1 cellular context compared by ENCODE assay signal in the genomic region with DNA sequence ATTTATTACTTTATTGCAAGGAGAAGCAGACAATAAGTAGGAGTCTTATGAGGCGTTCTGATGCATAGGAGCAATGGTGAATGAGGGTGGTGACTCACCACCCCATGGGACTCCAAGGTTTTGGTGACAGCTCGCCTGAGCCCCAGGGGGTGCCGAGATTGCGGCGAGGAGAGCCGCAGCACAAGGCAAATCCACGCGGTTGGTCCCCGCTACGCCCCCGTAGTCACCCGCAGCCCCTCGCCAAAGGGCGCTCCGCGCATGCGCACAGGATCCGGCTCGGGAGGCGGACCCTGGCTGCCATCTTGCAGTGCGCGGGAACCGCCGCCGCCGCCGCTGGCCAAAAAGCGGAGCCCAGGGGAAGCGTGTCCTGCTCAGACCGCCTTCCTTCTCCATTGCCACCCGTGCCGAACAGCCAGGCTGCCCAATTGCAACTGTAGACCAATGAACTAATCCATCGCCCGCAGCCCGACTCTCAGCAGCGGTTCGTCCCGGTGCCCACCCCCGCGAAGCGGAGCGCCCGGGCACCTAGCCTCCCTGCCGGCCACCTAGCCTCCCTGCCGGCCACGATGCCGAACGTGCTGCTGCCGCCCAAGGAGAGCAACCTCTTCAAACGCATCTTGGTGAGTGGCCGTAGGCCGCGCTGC.
TF ChIP-seq lines count a peak whose summit lies in the region.

Gene NAA16 (plus strand): TSS at position 305 of the 644 bp plus-strand sequence. CDS start 262 bp downstream, at position 567.

TF ChIP-seq in HEK293, 187 proteins besides CTCF, POLR2A, EP300 and RAD21 (continued from another document and continues in another):
- TF ChIP-seq ZNF362 (tag by site-specific recombination; IDR thresholded peaks at IDR 0.05) (no peak), ZNF398 (tag by site-specific recombination; IDR thresholded peaks at IDR 0.05) (no peak), ZFP41 (tag by site-specific recombination; IDR thresholded peaks at IDR 0.05; ENCODE audit: borderline replicate concordance) (no peak), ZNF24 (tag by site-specific recombination; IDR thresholded peaks at IDR 0.05) (peak; percentile 89), ZNF530 (tag by site-specific recombination; IDR thresholded peaks at IDR 0.05; ENCODE audit: low read depth) (no peak), ZNF585B (tag by site-specific recombination; IDR thresholded peaks at IDR 0.05) (no peak), ZNF112 (tag by site-specific recombination; IDR thresholded peaks at IDR 0.05) (no peak), ZNF404 (tag by site-specific recombination; IDR thresholded peaks at IDR 0.05) (no peak), ZBTB21 (tag by site-specific recombination; IDR thresholded peaks at IDR 0.05) (peak; percentile 54; the same call in 1 of the 2 replicates), REPIN1 (tag by site-specific recombination; IDR thresholded peaks at IDR 0.05; ENCODE audit: low read depth) (no peak), ZBTB20 (tag by site-specific recombination; IDR thresholded peaks at IDR 0.05) (peak; percentile 60; the same call in 1 of the 2 replicates), ZNF292 (tag by site-specific recombination; IDR thresholded peaks at IDR 0.05; ENCODE audit: borderline replicate concordance, low read depth) (no peak), ZNF624 (tag by site-specific recombination; IDR thresholded peaks at IDR 0.05) (no peak), SP3 (tag by site-specific recombination; IDR thresholded peaks at IDR 0.05) (no peak; the same call in 1 of the 2 replicates), ZNF518A (tag by site-specific recombination; conservative IDR thresholded peaks at IDR 0.05; ENCODE audit: low read depth) (no peak), YY1 (tag by site-specific recombination; IDR thresholded peaks at IDR 0.05) (peak; percentile 83), ZBTB8A (tag by site-specific recombination; IDR thresholded peaks at IDR 0.05) (peak; percentile 90), WT1 (tag by site-specific recombination; IDR thresholded peaks at IDR 0.05) (peak; percentile 39; the same call in 1 of the 2 replicates), KLF1 (tag by site-specific recombination; IDR thresholded peaks at IDR 0.05) (no peak), ZNF777 (tag by site-specific recombination; IDR thresholded peaks at IDR 0.05; ENCODE audit: borderline replicate concordance) (no peak), ZNF707 (tag by site-specific recombination; IDR thresholded peaks at IDR 0.05) (no peak), ZNF121 (tag by site-specific recombination; IDR thresholded peaks at IDR 0.05) (0 out of 2 replicates have a peak, but pooled peaks have one; percentile 15), SALL2 (tag by site-specific recombination; IDR thresholded peaks at IDR 0.05; ENCODE audit: borderline replicate concordance) (no peak), ZNF704 (tag by site-specific recombination; IDR thresholded peaks at IDR 0.05) (no peak), ZNF560 (tag by site-specific recombination; IDR thresholded peaks at IDR 0.05; ENCODE audit: borderline replicate concordance) (peak; percentile 94), ZNF514 (tag by site-specific recombination; IDR thresholded peaks at IDR 0.05) (no peak), ZNF366 (tag by site-specific recombination; conservative IDR thresholded peaks at IDR 0.05) (peak; percentile 46; the same call in 1 of the 2 replicates), ZBTB7A (tag by site-specific recombination; IDR thresholded peaks at IDR 0.05; ENCODE audit: low read depth) (no peak; the same call in none of the 2 replicates), ZNF354C (tag by site-specific recombination; IDR thresholded peaks at IDR 0.05; ENCODE audit: borderline replicate concordance, low read depth) (no peak), RBAK (tag by site-specific recombination; IDR thresholded peaks at IDR 0.05) (no peak), KLF17 (tag by site-specific recombination; IDR thresholded peaks at IDR 0.05) (peak; percentile 66), BCL11B (tag by site-specific recombination; IDR thresholded peaks at IDR 0.05; ENCODE audit: low read depth) (peak; percentile 72; the same call in 1 of the 2 replicates), ZNF391 (tag by site-specific recombination; IDR thresholded peaks at IDR 0.05; ENCODE audit: borderline replicate concordance, low read depth) (0 out of 2 replicates have a peak, but pooled peaks have one; percentile 14), ZNF837 (tag by site-specific recombination; IDR thresholded peaks at IDR 0.05) (no peak)
- TF ChIP-seq, protein P1, sequence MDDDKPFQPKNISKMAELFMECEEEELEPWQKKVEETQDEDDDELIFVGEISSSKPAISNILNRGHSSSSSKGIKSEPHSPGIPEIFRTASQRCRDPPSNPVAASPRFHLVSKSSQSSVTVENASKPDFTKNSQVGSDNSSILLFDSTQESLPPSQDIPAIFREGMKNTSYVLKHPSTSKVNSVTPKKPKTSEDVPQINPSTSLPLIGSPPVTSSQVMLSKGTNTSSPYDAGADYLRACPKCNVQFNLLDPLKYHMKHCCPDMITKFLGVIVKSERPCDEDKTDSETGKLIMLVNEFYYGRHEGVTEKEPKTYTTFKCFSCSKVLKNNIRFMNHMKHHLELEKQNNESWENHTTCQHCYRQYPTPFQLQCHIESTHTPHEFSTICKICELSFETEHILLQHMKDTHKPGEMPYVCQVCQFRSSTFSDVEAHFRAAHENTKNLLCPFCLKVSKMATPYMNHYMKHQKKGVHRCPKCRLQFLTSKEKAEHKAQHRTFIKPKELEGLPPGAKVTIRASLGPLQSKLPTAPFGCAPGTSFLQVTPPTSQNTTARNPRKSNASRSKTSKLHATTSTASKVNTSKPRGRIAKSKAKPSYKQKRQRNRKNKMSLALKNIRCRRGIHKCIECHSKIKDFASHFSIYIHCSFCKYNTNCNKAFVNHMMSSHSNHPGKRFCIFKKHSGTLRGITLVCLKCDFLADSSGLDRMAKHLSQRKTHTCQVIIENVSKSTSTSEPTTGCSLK (tag by site-specific recombination; IDR thresholded peaks at IDR 0.05) = no peak
- TF ChIP-seq, protein P2, sequence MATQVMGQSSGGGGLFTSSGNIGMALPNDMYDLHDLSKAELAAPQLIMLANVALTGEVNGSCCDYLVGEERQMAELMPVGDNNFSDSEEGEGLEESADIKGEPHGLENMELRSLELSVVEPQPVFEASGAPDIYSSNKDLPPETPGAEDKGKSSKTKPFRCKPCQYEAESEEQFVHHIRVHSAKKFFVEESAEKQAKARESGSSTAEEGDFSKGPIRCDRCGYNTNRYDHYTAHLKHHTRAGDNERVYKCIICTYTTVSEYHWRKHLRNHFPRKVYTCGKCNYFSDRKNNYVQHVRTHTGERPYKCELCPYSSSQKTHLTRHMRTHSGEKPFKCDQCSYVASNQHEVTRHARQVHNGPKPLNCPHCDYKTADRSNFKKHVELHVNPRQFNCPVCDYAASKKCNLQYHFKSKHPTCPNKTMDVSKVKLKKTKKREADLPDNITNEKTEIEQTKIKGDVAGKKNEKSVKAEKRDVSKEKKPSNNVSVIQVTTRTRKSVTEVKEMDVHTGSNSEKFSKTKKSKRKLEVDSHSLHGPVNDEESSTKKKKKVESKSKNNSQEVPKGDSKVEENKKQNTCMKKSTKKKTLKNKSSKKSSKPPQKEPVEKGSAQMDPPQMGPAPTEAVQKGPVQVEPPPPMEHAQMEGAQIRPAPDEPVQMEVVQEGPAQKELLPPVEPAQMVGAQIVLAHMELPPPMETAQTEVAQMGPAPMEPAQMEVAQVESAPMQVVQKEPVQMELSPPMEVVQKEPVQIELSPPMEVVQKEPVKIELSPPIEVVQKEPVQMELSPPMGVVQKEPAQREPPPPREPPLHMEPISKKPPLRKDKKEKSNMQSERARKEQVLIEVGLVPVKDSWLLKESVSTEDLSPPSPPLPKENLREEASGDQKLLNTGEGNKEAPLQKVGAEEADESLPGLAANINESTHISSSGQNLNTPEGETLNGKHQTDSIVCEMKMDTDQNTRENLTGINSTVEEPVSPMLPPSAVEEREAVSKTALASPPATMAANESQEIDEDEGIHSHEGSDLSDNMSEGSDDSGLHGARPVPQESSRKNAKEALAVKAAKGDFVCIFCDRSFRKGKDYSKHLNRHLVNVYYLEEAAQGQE (tag by site-specific recombination; IDR thresholded peaks at IDR 0.05) = no peak; the same call in 1 of the 2 replicates
- TF ChIP-seq, protein P3, sequence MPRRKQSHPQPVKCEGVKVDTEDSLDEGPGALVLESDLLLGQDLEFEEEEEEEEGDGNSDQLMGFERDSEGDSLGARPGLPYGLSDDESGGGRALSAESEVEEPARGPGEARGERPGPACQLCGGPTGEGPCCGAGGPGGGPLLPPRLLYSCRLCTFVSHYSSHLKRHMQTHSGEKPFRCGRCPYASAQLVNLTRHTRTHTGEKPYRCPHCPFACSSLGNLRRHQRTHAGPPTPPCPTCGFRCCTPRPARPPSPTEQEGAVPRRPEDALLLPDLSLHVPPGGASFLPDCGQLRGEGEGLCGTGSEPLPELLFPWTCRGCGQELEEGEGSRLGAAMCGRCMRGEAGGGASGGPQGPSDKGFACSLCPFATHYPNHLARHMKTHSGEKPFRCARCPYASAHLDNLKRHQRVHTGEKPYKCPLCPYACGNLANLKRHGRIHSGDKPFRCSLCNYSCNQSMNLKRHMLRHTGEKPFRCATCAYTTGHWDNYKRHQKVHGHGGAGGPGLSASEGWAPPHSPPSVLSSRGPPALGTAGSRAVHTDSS (tag by site-specific recombination; IDR thresholded peaks at IDR 0.05) = no peak
